30 cellular contexts compared by ENCODE assay signal in genomic region chr3:24890012-24890411, GRCh38.
"Had no signal": no experiment of that assay in that cellular context is flagged by ENCODE, and none has a peak within 500 bp of the region (broad histone marks: within the 10 kb centered on the region; RNA-seq: fewer than 3 reads in every experiment).

No MANE protein-coding gene starts in this region.

- H3K4me1 ChIP-seq: body of pancreas, breast epithelium had no signal

- ATAC-seq: activated CD8-positive, alpha-beta T cell treated with anti-CD3 and anti-CD28 coated beads for 36 hours; activated naive CD8-positive, alpha-beta T cell treated with anti-CD3 and anti-CD28 coated beads, Interleukin-2, amount 50 U/mL, for 24 hours; activated T-cell treated with anti-CD3 and anti-CD28 coated beads, Interleukin-2, amount 50 U/mL, for 4 hours; activated T-cell treated with anti-CD3 and anti-CD28 coated beads, Interleukin-2, amount 50 U/mL, for 72 hours; activated T-helper 17 cell treated with anti-CD3 and anti-CD28 coated beads, Interleukin-2, amount 50 U/mL, for 72 hours; body of pancreas had no signal

- H3K27me3 ChIP-seq: body of pancreas, brain microvascular endothelial cell, breast epithelium had no signal

- H3K36me3 ChIP-seq: brain microvascular endothelial cell, breast epithelium had no signal

- DNase-seq: activated B cell treated with CpG ODN at 0.5 μM for 24 hours; activated CD4-positive, alpha-beta memory T cell treated with anti-CD3 and anti-CD28 coated beads for 36 hours; activated CD4-positive, alpha-beta T cell treated with anti-CD3 and anti-CD28 coated beads for 4 hours; activated CD4-positive, alpha-beta T cell treated with anti-CD3 and anti-CD28 coated beads, Interleukin-2, amount 10 ng/mL, durations not matched to agents 24 days and 14 days; activated CD4-positive, alpha-beta T cell treated with anti-CD3 and anti-CD28 coated beads, Interleukin-2, amount 50 U/mL, for 1 hour; activated CD4-positive, alpha-beta T cell treated with anti-CD3 and anti-CD28 coated beads, Interleukin-2, amount 50 U/mL, for 4 hours; activated CD4-positive, CD25-positive, alpha-beta regulatory T cell treated with anti-CD3 and anti-CD28 coated beads, Interleukin-2, amount 50 U/mL, for 72 hours; activated CD8-positive, alpha-beta memory T cell treated with anti-CD3 and anti-CD28 coated beads, Interleukin-2, amount 50 U/mL, for 4 hours; activated CD8-positive, alpha-beta T cell treated with anti-CD3 and anti-CD28 coated beads for 36 hours; activated effector memory CD4-positive, alpha-beta T cell treated with anti-CD3 and anti-CD28 coated beads, Interleukin-2, amount 50 U/mL, for 16 hours; activated gamma-delta T cell treated with Interleukin-2 at 50 U/mL for 16 hours; activated naive CD4-positive, alpha-beta T cell; activated naive CD4-positive, alpha-beta T cell treated with anti-CD3 and anti-CD28 coated beads for 36 hours; activated naive CD8-positive, alpha-beta T cell treated with anti-CD3 and anti-CD28 coated beads, Interleukin-2, amount 10 ng/mL, durations not matched to agents 7 days and 5 days; activated naive CD8-positive, alpha-beta T cell treated with anti-CD3 and anti-CD28 coated beads, Interleukin-2, amount 50 U/mL, for 24 hours; activated T-cell treated with anti-CD3 and anti-CD28 coated beads for 4 hours; activated T-cell treated with anti-CD3 and anti-CD28 coated beads, Interleukin-2, amount 50 U/mL, for 1 hour; activated T-cell treated with anti-CD3 and anti-CD28 coated beads, Interleukin-2, amount 50 U/mL, for 4 hours; activated T-cell treated with anti-CD3 and anti-CD28 coated beads, Interleukin-2, amount 50 U/mL, for 72 hours; aorta; body of pancreas; brain microvascular endothelial cell; central memory CD4-positive, alpha-beta T cell; SW 1271; T-helper 1 cell; T-helper 2 cell; T-helper 9 cell had no signal

- H3K9me3 ChIP-seq: body of pancreas, breast epithelium had no signal

- H3K27ac ChIP-seq: body of pancreas, brain microvascular endothelial cell, breast epithelium, VCaP had no signal

- H3K4me3 ChIP-seq: body of pancreas, breast epithelium had no signal
